15 cellular contexts compared by ENCODE assay signal in the genomic region with DNA sequence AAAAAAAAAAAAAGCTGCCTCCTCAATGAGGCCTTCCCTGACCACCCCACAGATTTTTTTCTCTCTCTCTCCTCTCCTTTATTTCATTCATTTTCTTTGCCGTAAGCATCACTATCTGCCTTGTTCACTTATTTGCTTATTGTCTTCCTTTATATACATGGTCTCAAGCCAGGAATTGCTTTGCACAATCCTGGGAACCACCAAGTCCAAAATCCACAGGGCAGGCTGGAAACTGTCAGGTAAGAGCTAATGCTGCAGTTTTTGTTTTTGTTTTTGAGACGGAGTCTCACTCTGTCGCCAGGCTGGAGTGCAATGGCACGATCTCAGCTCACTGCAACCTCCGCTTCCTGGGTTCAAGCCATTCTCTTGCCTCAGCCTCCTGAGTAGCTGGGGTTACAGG. TPM values are rescaled to one million over a fixed set of nuclear protein-coding genes. Genes with fewer than 3 reads are reported as not detected.
"Had no signal": no experiment of that assay in that cellular context is flagged by ENCODE, and none has a peak within 500 bp of the region (broad histone marks: within the 10 kb centered on the region; RNA-seq: fewer than 3 reads in every experiment).

No MANE protein-coding gene starts in this region.

RNA-seq across cellular contexts. Expression of a gene that starts 14.5 kb away (rescaled TPM):
- total RNA-seq: activated naive CD8-positive, alpha-beta T cell treated with anti-CD3 and anti-CD28 coated beads for 36 hours; activated naive CD8-positive, alpha-beta T cell treated with anti-CD3 and anti-CD28 coated beads, Interleukin-2, amount 10 ng/mL, durations not matched to agents 7 days and 5 days; activated T-cell treated with anti-CD3 and anti-CD28 coated beads, Interleukin-2, amount 50 U/mL, for 4 hours; activated T-helper 1 cell treated with anti-CD3 and anti-CD28 coated beads, Interleukin-12 subunit alpha, Interleukin-12 subunit beta, Interleukin-2, Interleukin-4 antibody, amounts not matched to agents 30 ng/mL and 10 ng/mL and 1 ng/mL, durations not matched to agents 14 hours and 24 hours and 36 hours; activated T-helper 17 cell treated with anti-CD3 and anti-CD28 coated beads, Interleukin-2, amount 50 U/mL, for 72 hours; activated T-helper 2 cell treated with anti-CD3 and anti-CD28 coated beads, Interferon-gamma antibody, Interleukin-2, Interleukin-4, amounts not matched to agents 10 μg/mL and 5 μg/mL and 100 μg/mL, durations not matched to agents 14 hours and 24 hours and 36 hours; aorta; ascending aorta; bronchial epithelial cell; cardiac septum had no signal
- polyA plus RNA-seq: aorta had no signal

RNA-seq across cellular contexts. Expression of a gene that starts 26.1 kb away (rescaled TPM):
- total RNA-seq: aorta, ascending aorta, body of pancreas, bronchial epithelial cell had no signal
- polyA plus RNA-seq: aorta had no signal

RNA-seq across cellular contexts. Expression of a gene that starts 37.9 kb away (rescaled TPM):
- total RNA-seq: activated naive CD4-positive, alpha-beta T cell treated with anti-CD3 and anti-CD28 coated beads for 36 hours; activated naive CD4-positive, alpha-beta T cell treated with anti-CD3 and anti-CD28 coated beads, Interleukin-2, amount 50 U/mL, for 72 hours; activated naive CD8-positive, alpha-beta T cell treated with anti-CD3 and anti-CD28 coated beads for 36 hours; activated naive CD8-positive, alpha-beta T cell treated with anti-CD3 and anti-CD28 coated beads, Interleukin-2, amount 10 ng/mL, durations not matched to agents 7 days and 5 days; activated T-cell treated with anti-CD3 and anti-CD28 coated beads, Interleukin-2, amount 50 U/mL, for 4 hours; activated T-cell treated with anti-CD3 and anti-CD28 coated beads, Interleukin-2, amount 50 U/mL, for 72 hours; activated T-helper 1 cell treated with anti-CD3 and anti-CD28 coated beads, Interleukin-12 subunit alpha, Interleukin-12 subunit beta, Interleukin-2, Interleukin-4 antibody, amounts not matched to agents 30 ng/mL and 10 ng/mL and 1 ng/mL, durations not matched to agents 14 hours and 24 hours and 36 hours; activated T-helper 17 cell treated with anti-CD3 and anti-CD28 coated beads, Interleukin-2, amount 50 U/mL, for 72 hours; activated T-helper 2 cell treated with anti-CD3 and anti-CD28 coated beads, Interferon-gamma antibody, Interleukin-2, Interleukin-4, amounts not matched to agents 10 μg/mL and 5 μg/mL and 100 μg/mL, durations not matched to agents 14 hours and 24 hours and 36 hours; ascending aorta; body of pancreas; bronchial epithelial cell; cerebellum had no signal
